In genomic region chr10:116521424-116522305, GRCh38 we compare ENCODE assay signal across 8 cellular contexts.
DNase-seq lines count a peak whose midpoint lies in the region; ATAC-seq lines count a peak whose summit lies in the region.

No MANE protein-coding gene starts in this region.

- no peaks in the 10 kb centered on the region for H3K4me1 Mint-ChIP-seq in activated naive CD4-positive, alpha-beta T cell treated with anti-CD3 and anti-CD28 coated beads, Interleukin-2, amount 10 ng/mL, durations not matched to agents 7 days and 5 days

- peaks cover 3% of the 10 kb centered on the region for H3K27me3 Mint-ChIP-seq in activated naive CD4-positive, alpha-beta T cell treated with anti-CD3 and anti-CD28 coated beads, Interleukin-2, amount 10 ng/mL, durations not matched to agents 7 days and 5 days

- H3K27ac Mint-ChIP-seq in activated naive CD4-positive, alpha-beta T cell treated with anti-CD3 and anti-CD28 coated beads, Interleukin-2, amount 10 ng/mL, durations not matched to agents 7 days and 5 days, result no peak overlapping the region

- no peak overlapping the region for H3K4me3 Mint-ChIP-seq in activated naive CD4-positive, alpha-beta T cell treated with anti-CD3 and anti-CD28 coated beads, Interleukin-2, amount 10 ng/mL, durations not matched to agents 7 days and 5 days

- no peaks in the 10 kb centered on the region for H3K36me3 Mint-ChIP-seq in activated naive CD4-positive, alpha-beta T cell treated with anti-CD3 and anti-CD28 coated beads, Interleukin-2, amount 10 ng/mL, durations not matched to agents 7 days and 5 days

- H3K9me3 Mint-ChIP-seq in activated naive CD4-positive, alpha-beta T cell treated with anti-CD3 and anti-CD28 coated beads, Interleukin-2, amount 10 ng/mL, durations not matched to agents 7 days and 5 days, result no peaks in the 10 kb centered on the region

- DNase-seq in NCI-H2171 treated with DMSO at 0.1 percent for 48 hours (lab: John Stamatoyannopoulos, UW) (peak; percentile 41), NCI-H2171 (lab: John Stamatoyannopoulos, UW) (no peak), Kasumi-1 (lab: John Stamatoyannopoulos, UW) (peak; percentile 49 to 68), iris pigment epithelial cell (ENCODE audit: low read depth) (peak; percentile 58), superior temporal gyrus (ENCODE audit: extremely low spot score) (peak; percentile 75)
- DNase-seq in activated naive CD4-positive, alpha-beta T cell treated with anti-CD3 and anti-CD28 coated beads, Interleukin-2, amount 10 ng/mL, durations not matched to agents 7 days and 5 days, result peak; percentile 37

- ATAC-seq in GM21447 (IDR thresholded peaks at IDR 0.05; ENCODE audit: unreplicated experiment) (peak; percentile 53), HG03460 (IDR thresholded peaks at IDR 0.05; ENCODE audit: unreplicated experiment) (no peak)

- CTCF ChIA-PET in activated naive CD4-positive, alpha-beta T cell treated with anti-CD3 and anti-CD28 coated beads, Interleukin-2, amount 10 ng/mL, durations not matched to agents 7 days and 5 days (lab: Charles Lee), result interaction anchor here (0.5 kb wide), 1 partner anchor 1397 kb away, joined by 3 read pairs; no protein-coding TSS in a partner anchor
